Comparison of ENCODE assay signal across 28 cellular contexts in the genomic region with DNA sequence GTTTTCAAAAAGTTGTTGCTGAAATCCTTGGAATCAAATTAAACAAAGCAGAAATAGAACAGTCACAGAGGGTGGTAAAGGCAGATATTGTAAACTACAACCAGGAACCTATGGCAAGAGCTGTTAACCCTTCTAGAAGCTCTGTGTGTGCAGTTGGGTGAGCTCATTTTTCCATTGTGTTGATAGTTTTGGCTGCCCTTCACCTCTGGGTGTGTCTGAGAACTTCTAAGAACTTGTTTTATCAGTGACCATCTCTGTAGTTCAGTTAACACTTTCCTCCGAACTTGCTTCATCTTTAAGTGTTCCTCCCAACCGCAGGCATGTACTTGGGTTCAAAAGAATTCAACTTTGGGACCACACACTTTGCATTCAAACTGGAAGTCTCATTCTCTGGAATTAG. TPM values are rescaled to one million over a fixed set of nuclear protein-coding genes. Genes with fewer than 3 reads are reported as not detected.
DNase-seq lines count a peak whose midpoint lies in the region; ATAC-seq and TF ChIP-seq lines count a peak whose summit lies in the region.
"Had no signal": no experiment of that assay in that cellular context is flagged by ENCODE, and none has a peak within 500 bp of the region (broad histone marks: within the 10 kb centered on the region; RNA-seq: fewer than 3 reads in every experiment).

No MANE protein-coding gene starts in this region.

- H3K27ac ChIP-seq in Karpas-422 (ENCODE audit: low read length): no peak overlapping the region
- no peak overlapping the region for H3K27ac ChIP-seq in foreskin keratinocyte
- H3K27ac ChIP-seq in upper lobe of left lung: peak overlapping the region in 1 of 4 donors; percentile 35
- H3K27ac ChIP-seq: C4-2B, lower lobe of right lung, PC-9 had no signal

- no peaks in the 10 kb centered on the region for H3K27me3 ChIP-seq in Karpas-422 (ENCODE audit: low read length)
- H3K27me3 ChIP-seq in foreskin keratinocyte: no peaks in the 10 kb centered on the region
- no peaks in the 10 kb centered on the region for H3K27me3 ChIP-seq in upper lobe of left lung
- H3K27me3 ChIP-seq: tibial nerve had no signal

- 65 to 70% methylated on average over 2 of the region's 2 CpGs for WGBS in upper lobe of left lung, 2 donors

- H3K9me2 ChIP-seq in Karpas-422 (replicated peaks; ENCODE audit: insufficient read depth, low read length): no peaks in the 10 kb centered on the region

- no peak overlapping the region for H3K4me3 ChIP-seq in Karpas-422 (ENCODE audit: low read length)
- no peak overlapping the region for H3K4me3 ChIP-seq in upper lobe of left lung
- H3K4me3 ChIP-seq: GM23338, lower lobe of right lung, PC-9, tibial nerve had no signal

- H3K4me3 Mint-ChIP-seq in activated CD4-positive, alpha-beta memory T cell treated with anti-CD3 and anti-CD28 coated beads for 36 hours: no peak overlapping the region
- H3K4me3 Mint-ChIP-seq in activated naive CD8-positive, alpha-beta T cell treated with anti-CD3 and anti-CD28 coated beads for 36 hours: no peak overlapping the region
- H3K4me3 Mint-ChIP-seq: activated CD8-positive, alpha-beta T cell treated with anti-CD3 and anti-CD28 coated beads for 36 hours; brain; GM23338; naive thymus-derived CD8-positive, alpha-beta T cell had no signal

- H3K9me3 ChIP-seq in Karpas-422 (ENCODE audit: low read length) (no peaks in the 10 kb centered on the region), upper lobe of left lung (no peaks in the 10 kb centered on the region)
- H3K9me3 ChIP-seq: lower lobe of right lung had no signal

- no peaks in the 10 kb centered on the region for H3K27me3 Mint-ChIP-seq in activated CD4-positive, alpha-beta memory T cell treated with anti-CD3 and anti-CD28 coated beads for 36 hours
- no peaks in the 10 kb centered on the region for H3K27me3 Mint-ChIP-seq in activated naive CD8-positive, alpha-beta T cell treated with anti-CD3 and anti-CD28 coated beads for 36 hours
- H3K27me3 Mint-ChIP-seq: activated CD8-positive, alpha-beta T cell treated with anti-CD3 and anti-CD28 coated beads for 36 hours; naive thymus-derived CD8-positive, alpha-beta T cell had no signal

- no peak overlapping the region for H3K4me2 ChIP-seq in Karpas-422 (ENCODE audit: low read depth, low read length, poor library complexity, severe bottlenecking)
- H3K4me2 ChIP-seq: GM23338, PC-9 had no signal

- H3K9me3 Mint-ChIP-seq in activated CD4-positive, alpha-beta memory T cell treated with anti-CD3 and anti-CD28 coated beads for 36 hours: no peaks in the 10 kb centered on the region
- H3K9me3 Mint-ChIP-seq in activated naive CD8-positive, alpha-beta T cell treated with anti-CD3 and anti-CD28 coated beads for 36 hours: no peaks in the 10 kb centered on the region
- H3K9me3 Mint-ChIP-seq: activated CD8-positive, alpha-beta T cell treated with anti-CD3 and anti-CD28 coated beads for 36 hours; GM23338 had no signal

- no peak for ATAC-seq in foreskin keratinocyte
- no peak for ATAC-seq in GM19463 (IDR thresholded peaks at IDR 0.05; ENCODE audit: unreplicated experiment)
- ATAC-seq in upper lobe of left lung (ENCODE audit: low FRiP score in 2 of 2): no peak
- ATAC-seq: activated CD8-positive, alpha-beta T cell treated with anti-CD3 and anti-CD28 coated beads for 36 hours; GM23338; lower lobe of right lung; naive thymus-derived CD8-positive, alpha-beta T cell had no signal

- H3K4me1 ChIP-seq in Karpas-422 (ENCODE audit: low read length) (no peaks in the 10 kb centered on the region), foreskin keratinocyte (no peaks in the 10 kb centered on the region), upper lobe of left lung (peaks cover 3 to 13% (median 5%) of the 10 kb centered on the region in 4 donors)
- H3K4me1 ChIP-seq: lower lobe of right lung had no signal

- TF ChIP-seq POLR2A in upper lobe of left lung (IDR thresholded peaks at IDR 0.05): no peak

- peak overlapping the region; percentile 5 for H3K27ac Mint-ChIP-seq in activated CD4-positive, alpha-beta memory T cell treated with anti-CD3 and anti-CD28 coated beads for 36 hours
- H3K27ac Mint-ChIP-seq in activated naive CD8-positive, alpha-beta T cell treated with anti-CD3 and anti-CD28 coated beads for 36 hours: no peak overlapping the region
- H3K27ac Mint-ChIP-seq: activated CD8-positive, alpha-beta T cell treated with anti-CD3 and anti-CD28 coated beads for 36 hours; brain; GM23338 had no signal

- TF ChIP-seq CTCF in foreskin keratinocyte (conservative IDR thresholded peaks at IDR 0.05): no peak
- TF ChIP-seq CTCF in upper lobe of left lung (IDR thresholded peaks at IDR 0.05): no peak

- no peaks in the 10 kb centered on the region for H4K20me1 ChIP-seq in Karpas-422 (ENCODE audit: insufficient read depth, low read depth, low read length)

- H3K4me1 Mint-ChIP-seq in activated CD4-positive, alpha-beta memory T cell treated with anti-CD3 and anti-CD28 coated beads for 36 hours (ENCODE audit: low read depth): peaks cover 6% of the 10 kb centered on the region
- no peaks in the 10 kb centered on the region for H3K4me1 Mint-ChIP-seq in activated naive CD8-positive, alpha-beta T cell treated with anti-CD3 and anti-CD28 coated beads for 36 hours
- H3K4me1 Mint-ChIP-seq: brain, GM23338 had no signal

- TF ChIP-seq EP300 in upper lobe of left lung (IDR thresholded peaks at IDR 0.05): no peak

- H3K36me3 Mint-ChIP-seq in activated CD4-positive, alpha-beta memory T cell treated with anti-CD3 and anti-CD28 coated beads for 36 hours: peaks cover 27% of the 10 kb centered on the region
- peaks cover 15% of the 10 kb centered on the region for H3K36me3 Mint-ChIP-seq in activated naive CD8-positive, alpha-beta T cell treated with anti-CD3 and anti-CD28 coated beads for 36 hours

- H3K79me2 ChIP-seq in Karpas-422 (ENCODE audit: low read length): no peaks in the 10 kb centered on the region

- intact Hi-C loops in activated CD4-positive, alpha-beta memory T cell treated with anti-CD3 and anti-CD28 coated beads for 36 hours (cut with micrococcal nuclease): no loop called here

- CTCF ChIA-PET in activated CD4-positive, alpha-beta memory T cell treated with anti-CD3 and anti-CD28 coated beads for 36 hours (lab: Charles Lee): no interaction called here

- POLR2A ChIA-PET in activated CD4-positive, alpha-beta memory T cell treated with anti-CD3 and anti-CD28 coated beads for 36 hours (lab: Charles Lee): no interaction called here

- H2AFZ ChIP-seq in Karpas-422 (ENCODE audit: low read length): no peak overlapping the region
- H2AFZ ChIP-seq: GM23338, PC-9 had no signal

- DNase-seq in EH (ENCODE audit: low read depth): peak; percentile 35
- DNase-seq in Karpas-422: peak; percentile 27
- DNase-seq in activated CD4-positive, alpha-beta memory T cell treated with anti-CD3 and anti-CD28 coated beads for 36 hours: no peak
- peak; percentile 8 to 23 for DNase-seq in foreskin keratinocyte
- no peak for DNase-seq in activated naive CD8-positive, alpha-beta T cell treated with anti-CD3 and anti-CD28 coated beads for 36 hours
- no peak for DNase-seq in upper lobe of left lung
- DNase-seq: activated CD4-positive, CD25-positive, alpha-beta regulatory T cell; activated CD8-positive, alpha-beta T cell treated with anti-CD3 and anti-CD28 coated beads for 36 hours; activated gamma-delta T cell; activated T-cell treated with anti-CD3 and anti-CD28 coated beads for 4 hours; DND-41; head of caudate nucleus; kidney; lower lobe of right lung; naive thymus-derived CD8-positive, alpha-beta T cell; NCI-H1092; NCI-H187 treated with DMSO at 0.1 percent for 48 hours; NCI-H524 treated with DMSO at 0.1 percent for 48 hours; NK-92 treated with Interleukin-12 subunit alpha and Interleukin-12 subunit beta, amount 100 ng/mL, for 24 hours; occipital lobe; PC-9; Right ventricle myocardium superior; T-helper 9 cell had no signal

- H3K9ac ChIP-seq in Karpas-422 (ENCODE audit: low read length): no peak overlapping the region

- no peaks in the 10 kb centered on the region for H3K36me3 ChIP-seq in Karpas-422 (ENCODE audit: insufficient read depth, low read length)
- peaks cover 0 to 12% (median 0%) of the 10 kb centered on the region in 4 donors for H3K36me3 ChIP-seq in upper lobe of left lung

RNA-seq across cellular contexts. Expression of a gene that starts 32.7 kb away (rescaled TPM):
- total RNA-seq in Karpas-422 (2014; rRNA removed; shearing (Covaris generic); ENCODE audit: low replicate concordance): 186 and 263 TPM in 2 replicates
- total RNA-seq in activated CD4-positive, alpha-beta memory T cell treated with anti-CD3 and anti-CD28 coated beads for 36 hours: 100 to 1,000 TPM; 269 to 271 TPM
- total RNA-seq in foreskin keratinocyte (227 and 257 TPM in 2 replicates), upper lobe of left lung (100 to 1,000 TPM in 5 of 6 donors, 10 to 100 TPM in 1; 97.9 to 206 (median 149) TPM)
- polyA plus RNA-seq in foreskin keratinocyte: 123 and 153 TPM in 2 replicates
- 100 to 1,000 TPM; 382 to 393 TPM for total RNA-seq in activated naive CD8-positive, alpha-beta T cell treated with anti-CD3 and anti-CD28 coated beads for 36 hours

Comparison
In these comparisons a context has a peak if more than half of its experiments do, and no peak if none do; other contexts are left out.
1. DNase-seq: peak in EH (single experiment), Karpas-422 (single experiment) and foreskin keratinocyte (2 of 2); none in activated CD4-positive, alpha-beta memory T cell treated with anti-CD3 and anti-CD28 coated beads for 36 hours (single experiment), activated naive CD8-positive, alpha-beta T cell treated with anti-CD3 and anti-CD28 coated beads for 36 hours (single experiment) and upper lobe of left lung (0 of 2).